Comparison of ENCODE assay signal across 22 cellular contexts in genomic region chr19:27753622-27754021, GRCh38.
DNase-seq lines count a peak whose midpoint lies in the region; ATAC-seq, FAIRE-seq and TF ChIP-seq lines count a peak whose summit lies in the region.
"Had no signal": no experiment of that assay in that cellular context is flagged by ENCODE, and none has a peak within 500 bp of the region (broad histone marks: within the 10 kb centered on the region; RNA-seq: fewer than 3 reads in every experiment).

No MANE protein-coding gene starts in this region.

- no peak overlapping the region for H3K23ac ChIP-seq in H1 (ENCODE audit: insufficient read length)

- H3K4ac ChIP-seq in H1 (replicated peaks; ENCODE audit: insufficient read length, low read depth, low read length) = no peak overlapping the region

- DNase-seq in activated effector memory CD4-positive, alpha-beta T cell treated with anti-CD3 and anti-CD28 coated beads, Interleukin-2, amount 50 U/mL, for 16 hours = peak; percentile 27
- no peak for DNase-seq in activated effector memory CD4-positive, alpha-beta T cell treated with Interleukin-2 at 50 U/mL for 16 hours
- DNase-seq in H1 (ENCODE audit: low read depth in 1 of 2, low spot score in 2 of 2) = no peak
- DNase-seq in posterior vena cava (ENCODE audit: low spot score) = peak; percentile 0
- no peak for DNase-seq in NCI-H2227 (lab: John Stamatoyannopoulos, UW; ENCODE audit: unreplicated experiment)
- no peak for DNase-seq in CD8-positive, alpha-beta T cell
- no peak for DNase-seq in NCI-H2081 treated with DMSO at 0.1 percent for 48 hours (lab: John Stamatoyannopoulos, UW)
- DNase-seq: CD4-positive, CD25-positive, alpha-beta regulatory T cell; CD8-positive, alpha-beta memory T cell; DMS 273 treated with DMSO at 0.1 percent for 48 hours; DMS79 treated with DMSO at 0.1 percent for 48 hours; GM23248; H9 had no signal

- H2AFZ ChIP-seq in H1 (ENCODE audit: low read length) = no peak overlapping the region
- H2AFZ ChIP-seq: GM23248 had no signal

- no peaks in the 10 kb centered on the region for H3K9me3 ChIP-seq in H1 (ENCODE audit: insufficient read depth in 2 of 2, low read depth in 1 of 2, low read length in 1 of 2)
- H3K9me3 ChIP-seq in CD8-positive, alpha-beta T cell (ENCODE audit: low read length) = no peaks in the 10 kb centered on the region
- H3K9me3 ChIP-seq: BLaER1 had no signal

- TF ChIP-seq RAD21 in H1 (IDR thresholded peaks at IDR 0.05 in 1 of 2, conservative IDR thresholded peaks at IDR 0.05 in 1 of 2; ENCODE audit: low read depth in 2 of 2, low read length in 2 of 2) = no peak

- no peaks in the 10 kb centered on the region for H3K36me3 ChIP-seq in H1 (ENCODE audit: control insufficient read depth in 2 of 4, insufficient read depth in 4 of 4, low read length in 3 of 4)
- H3K36me3 ChIP-seq in CD8-positive, alpha-beta T cell (ENCODE audit: insufficient read depth, low read length) = no peaks in the 10 kb centered on the region
- H3K36me3 ChIP-seq: BLaER1 had no signal

- no peak overlapping the region for H2BK20ac ChIP-seq in H1 (ENCODE audit: low read length)

- no peak for TF ChIP-seq EP300 in H1 (IDR thresholded peaks at IDR 0.05; ENCODE audit: borderline replicate concordance in 1 of 2, low read depth in 2 of 2, low read length in 2 of 2)

- no peak overlapping the region for H3K4me3 ChIP-seq in H1 (ENCODE audit: extremely low read depth in 1 of 4, insufficient read depth in 2 of 4, low read depth in 3 of 4, low read length in 4 of 4)
- no peak overlapping the region for H3K4me3 ChIP-seq in CD8-positive, alpha-beta T cell (ENCODE audit: low read depth, low read length)
- H3K4me3 ChIP-seq: BLaER1, GM23248 had no signal

- H2BK15ac ChIP-seq in H1 (ENCODE audit: low read length) = no peak overlapping the region

- no peak overlapping the region for H4K8ac ChIP-seq in H1 (ENCODE audit: extremely low read depth, insufficient read depth, low read length)

- no peaks in the 10 kb centered on the region for H3K27me3 Mint-ChIP-seq in CD8-positive, alpha-beta T cell (ENCODE audit: low read depth)
- H3K27me3 Mint-ChIP-seq: B cell; CD4-positive, CD25-positive, alpha-beta regulatory T cell; CD8-positive, alpha-beta memory T cell had no signal

- POLR2A ChIA-PET in H1 (lab: Charles Lee; ENCODE audit: partially characterized antibody) = no interaction called here
- POLR2A ChIA-PET in CD8-positive, alpha-beta T cell (lab: Charles Lee) = no interaction called here

- no peak for TF ChIP-seq CTCF in H1 (IDR thresholded peaks at IDR 0.05; ENCODE audit: control extremely low read depth in 1 of 3, insufficient read depth in 1 of 3, low read depth in 1 of 3, low read length in 3 of 3)
- no peak for TF ChIP-seq CTCF in CD8-positive, alpha-beta T cell (IDR thresholded peaks at IDR 0.05)

- H4K20me1 ChIP-seq in H1 (replicated peaks in 1 of 2; ENCODE audit: control insufficient read depth in 1 of 2, insufficient read depth in 2 of 2, low read length in 2 of 2) = peaks cover 0 to 2% of the 10 kb centered on the region in 2 experiments
- H4K20me1 ChIP-seq: BLaER1 had no signal

- no peak overlapping the region for H2BK5ac ChIP-seq in H1 (ENCODE audit: low read depth, low read length)

- intact Hi-C loops in posterior vena cava (cut with DNase I) = no loop called here
- intact Hi-C loops in CD8-positive, alpha-beta T cell (cut with DNase I, micrococcal nuclease) = no loop called here

- H3K9ac ChIP-seq in H1 (replicated peaks in 1 of 4; ENCODE audit: extremely low read depth in 1 of 4, low read depth in 3 of 4, low read length in 3 of 4) = no peak overlapping the region
- H3K9ac ChIP-seq: BLaER1, GM23248 had no signal

- H3K27ac Mint-ChIP-seq in CD8-positive, alpha-beta T cell = no peak overlapping the region
- H3K27ac Mint-ChIP-seq: B cell; CD4-positive, CD25-positive, alpha-beta regulatory T cell; CD8-positive, alpha-beta memory T cell; H9 had no signal

- 85% methylated on average over 4 of the region's 4 CpGs; no CpG with 5 or more reads in 1 of the 2 experiments for WGBS in H1 (ENCODE audit: extremely low coverage in 1 of 2, insufficient coverage in 1 of 2, insufficient read length in 1 of 2, insufficient replicate concordance in 2 of 2, low coverage in 1 of 2, low lambda C conversion rate in 2 of 2, missing lambda C conversion rate in 1 of 2), 2 experiments

- no peaks in the 10 kb centered on the region; a peak in 1 of 7 replicates for H3K4me1 ChIP-seq in H1 (replicated peaks in 1 of 4; ENCODE audit: control insufficient read depth in 3 of 4, insufficient read depth in 4 of 4, low read length in 3 of 4)
- H3K4me1 ChIP-seq in CD8-positive, alpha-beta T cell (ENCODE audit: insufficient read depth, low read length) = no peaks in the 10 kb centered on the region
- H3K4me1 ChIP-seq: BLaER1 had no signal

- CTCF ChIA-PET in H1 (lab: Charles Lee; ENCODE audit: partially characterized antibody) = no interaction called here
- CTCF ChIA-PET in CD8-positive, alpha-beta T cell (lab: Charles Lee) = no interaction called here

- no peak overlapping the region for H4K91ac ChIP-seq in H1 (replicated peaks; ENCODE audit: insufficient read length, low read length)

- no peak overlapping the region for H3K4me2 ChIP-seq in H1 (ENCODE audit: insufficient read depth in 1 of 2, low read depth in 2 of 2, low read length in 2 of 2)
- H3K4me2 ChIP-seq: BLaER1 had no signal

- H3K79me2 ChIP-seq in H1 (ENCODE audit: control insufficient read depth in 1 of 2, insufficient read depth in 2 of 2, low read length in 2 of 2) = no peaks in the 10 kb centered on the region

- no peak for TF ChIP-seq POLR2A in H1 (IDR thresholded peaks at IDR 0.05; ENCODE audit: control extremely low read depth in 1 of 2, low read depth in 2 of 2, low read length in 2 of 2)

- no peaks in the 10 kb centered on the region for H3K79me1 ChIP-seq in H1 (ENCODE audit: low read depth, low read length)

- no peak overlapping the region for H3K27ac ChIP-seq in H1 (ENCODE audit: low read depth, low read length)
- no peak overlapping the region for H3K27ac ChIP-seq in CD8-positive, alpha-beta T cell (ENCODE audit: low read depth, low read length)
- H3K27ac ChIP-seq: 22Rv1, BLaER1, C4-2B, GM23248 had no signal

- H3K9me3 Mint-ChIP-seq in CD8-positive, alpha-beta T cell = peaks cover 17% of the 10 kb centered on the region

- peaks cover 8 to 77% (median 29%) of the 10 kb centered on the region in 4 experiments for H3K27me3 ChIP-seq in H1 (replicated peaks in 1 of 4; ENCODE audit: control insufficient read depth in 3 of 4, extremely low read depth in 1 of 4, insufficient read depth in 3 of 4, low read length in 3 of 4)
- no peaks in the 10 kb centered on the region for H3K27me3 ChIP-seq in CD8-positive, alpha-beta T cell (ENCODE audit: insufficient read depth, low read length)
- H3K27me3 ChIP-seq: BLaER1 had no signal

- H3K4me1 Mint-ChIP-seq in CD8-positive, alpha-beta T cell (ENCODE audit: low read depth) = no peaks in the 10 kb centered on the region
- H3K4me1 Mint-ChIP-seq: B cell; CD4-positive, CD25-positive, alpha-beta regulatory T cell; CD8-positive, alpha-beta memory T cell had no signal

- H3K14ac ChIP-seq in H1 (ENCODE audit: insufficient read length) = no peak overlapping the region

- no peak overlapping the region for H4K5ac ChIP-seq in H1 (ENCODE audit: insufficient read length, low read depth, low read length)

- H3K36me3 Mint-ChIP-seq in CD8-positive, alpha-beta T cell = no peaks in the 10 kb centered on the region
- H3K36me3 Mint-ChIP-seq: CD4-positive, CD25-positive, alpha-beta regulatory T cell; CD8-positive, alpha-beta memory T cell had no signal

- H3K18ac ChIP-seq in H1 (ENCODE audit: extremely low read depth, low read length) = no peak overlapping the region

- H3K4me3 Mint-ChIP-seq in CD8-positive, alpha-beta T cell = no peak overlapping the region
- H3K4me3 Mint-ChIP-seq: B cell; CD4-positive, CD25-positive, alpha-beta regulatory T cell; H9 had no signal

- no peak overlapping the region for H3K56ac ChIP-seq in H1 (replicated peaks; ENCODE audit: insufficient read length, low read depth, low read length)

- no peak for ATAC-seq in CD8-positive, alpha-beta T cell
- ATAC-seq: HCT116 had no signal

- H2BK120ac ChIP-seq in H1 (replicated peaks; ENCODE audit: low read depth, low read length) = no peak overlapping the region

- H3K23me2 ChIP-seq in H1 (ENCODE audit: low read depth, low read length) = no peaks in the 10 kb centered on the region

- H2BK12ac ChIP-seq in H1 (ENCODE audit: low read depth, low read length) = no peak overlapping the region

- FAIRE-seq in H1 (lab: Jason Lieb, UNC) = no peak
- FAIRE-seq: A204.1, D721Med, G401.6, GM12892 had no signal

- no peak overlapping the region for H2AK5ac ChIP-seq in H1 (ENCODE audit: low read depth, low read length)

TF ChIP-seq in H1, 55 proteins besides CTCF, POLR2A, EP300 and RAD21:
- peak; percentile 65; the same call in 1 of the 2 replicates for TF ChIP-seq TCF12 (IDR thresholded peaks at IDR 0.05; ENCODE audit: low read depth, low read length)
- TF ChIP-seq SP1 (IDR thresholded peaks at IDR 0.05; ENCODE audit: low read depth, low read length) = no peak

Comparison
In these comparisons a context has a peak if more than half of its experiments do, and no peak if none do; other contexts are left out.
1. DNase-seq: peak in activated effector memory CD4-positive, alpha-beta T cell treated with anti-CD3 and anti-CD28 coated beads, Interleukin-2, amount 50 U/mL, for 16 hours (single experiment) and posterior vena cava (single experiment); none in activated effector memory CD4-positive, alpha-beta T cell treated with Interleukin-2 at 50 U/mL for 16 hours (single experiment), H1 (0 of 2), NCI-H2227 (single experiment), CD8-positive, alpha-beta T cell (0 of 7) and NCI-H2081 treated with DMSO at 0.1 percent for 48 hours (single experiment).